ENCODE assay signal across 21 cellular contexts in the genomic region with DNA sequence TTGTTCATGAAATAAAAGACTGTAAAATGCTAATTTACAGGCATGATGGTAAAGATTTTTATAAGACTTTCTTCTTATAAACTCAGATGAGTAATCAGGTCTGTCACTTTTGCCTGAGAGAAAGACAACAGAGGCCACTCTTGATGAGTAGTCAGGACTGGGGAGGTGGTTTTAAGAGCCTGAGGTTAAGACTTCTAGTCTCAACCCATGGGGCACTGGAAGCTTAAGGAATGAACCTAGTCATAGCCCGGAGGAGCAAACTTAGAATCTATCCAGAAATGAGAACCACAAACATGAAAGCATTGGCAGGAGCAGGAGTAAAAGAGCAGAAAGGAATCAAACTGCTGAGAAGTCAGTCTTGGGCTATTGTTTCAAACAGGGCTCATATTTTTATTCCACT.
"Had no signal": no experiment of that assay in that cellular context is flagged by ENCODE, and none has a peak within 500 bp of the region (broad histone marks: within the 10 kb centered on the region; RNA-seq: fewer than 3 reads in every experiment).

No MANE protein-coding gene starts in this region.

- DNase-seq: activated CD4-positive, alpha-beta memory T cell treated with anti-CD3 and anti-CD28 coated beads, Interleukin-2, amount 10 ng/mL, durations not matched to agents 7 days and 5 days; activated CD4-positive, alpha-beta T cell treated with anti-CD3 and anti-CD28 coated beads for 4 hours; activated effector memory CD4-positive, alpha-beta T cell treated with Interleukin-2 at 50 U/mL for 16 hours; activated naive CD4-positive, alpha-beta T cell treated with anti-CD3 and anti-CD28 coated beads, Interleukin-2, amount 50 U/mL, for 16 hours; activated T-cell treated with anti-CD3 and anti-CD28 coated beads, Interleukin-2, amount 50 U/mL, for 4 hours; adrenal gland; brain microvascular endothelial cell; cortex of kidney; effector CD8-positive, alpha-beta T cell; left lung; mucosa of descending colon; natural killer cell; occipital lobe; right cardiac atrium; spleen; stimulated activated naive CD8-positive, alpha-beta T cell treated with anti-CD3 and anti-CD28 coated beads, Interleukin-15, amount 100 ng/mL, for 72 hours; testis; upper lobe of left lung had no signal

- H3K27ac ChIP-seq: adrenal gland, brain microvascular endothelial cell, gastroesophageal sphincter, left lung, prostate gland, spleen, testis, upper lobe of left lung had no signal

- H3K4me3 ChIP-seq: adrenal gland, gastroesophageal sphincter, left lung, mucosa of descending colon, prostate gland, spleen, testis, upper lobe of left lung had no signal

- ATAC-seq: activated T-cell treated with anti-CD3 and anti-CD28 coated beads, Interleukin-2, amount 50 U/mL, for 4 hours; gastroesophageal sphincter; left lung; mucosa of descending colon; natural killer cell; right cardiac atrium; stimulated activated naive CD8-positive, alpha-beta T cell treated with anti-CD3 and anti-CD28 coated beads, Interleukin-15, amount 100 ng/mL, for 72 hours; WTC11 had no signal

- H3K9me3 ChIP-seq: adrenal gland, gastroesophageal sphincter, left lung, mucosa of descending colon, prostate gland, spleen, testis, upper lobe of left lung had no signal

- H3K4me1 ChIP-seq: adrenal gland, gastroesophageal sphincter, left lung, prostate gland, spleen, testis, upper lobe of left lung had no signal

- H3K36me3 ChIP-seq: adrenal gland, brain microvascular endothelial cell, gastroesophageal sphincter, left lung, prostate gland, spleen, upper lobe of left lung had no signal

- H3K27me3 ChIP-seq: adrenal gland, brain microvascular endothelial cell, gastroesophageal sphincter, left lung, spleen, testis, upper lobe of left lung had no signal
